Comparison of ENCODE assay signal across 1 cellular context in genomic region chr15:45481151-45481550, GRCh38.
TF ChIP-seq lines count a peak whose summit lies in the region.

No MANE protein-coding gene starts in this region.

TF ChIP-seq in GM23338, 12 proteins besides CTCF, POLR2A, EP300 and RAD21 (continued from another document):
- no peak for TF ChIP-seq ZNF462 (CRISPR knock-in tag; IDR thresholded peaks at IDR 0.05)
- no peak for TF ChIP-seq ZNF114 (CRISPR knock-in tag; IDR thresholded peaks at IDR 0.05)
- no peak for TF ChIP-seq STAT1 (IDR thresholded peaks at IDR 0.05; ENCODE audit: unreplicated experiment)
- no peak for TF ChIP-seq NANOG (IDR thresholded peaks at IDR 0.05; ENCODE audit: borderline replicate concordance)
- TF ChIP-seq, protein P1, sequence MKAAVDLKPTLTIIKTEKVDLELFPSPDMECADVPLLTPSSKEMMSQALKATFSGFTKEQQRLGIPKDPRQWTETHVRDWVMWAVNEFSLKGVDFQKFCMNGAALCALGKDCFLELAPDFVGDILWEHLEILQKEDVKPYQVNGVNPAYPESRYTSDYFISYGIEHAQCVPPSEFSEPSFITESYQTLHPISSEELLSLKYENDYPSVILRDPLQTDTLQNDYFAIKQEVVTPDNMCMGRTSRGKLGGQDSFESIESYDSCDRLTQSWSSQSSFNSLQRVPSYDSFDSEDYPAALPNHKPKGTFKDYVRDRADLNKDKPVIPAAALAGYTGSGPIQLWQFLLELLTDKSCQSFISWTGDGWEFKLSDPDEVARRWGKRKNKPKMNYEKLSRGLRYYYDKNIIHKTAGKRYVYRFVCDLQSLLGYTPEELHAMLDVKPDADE (IDR thresholded peaks at IDR 0.05) = no peak
- no peak for TF ChIP-seq ZNF331 (CRISPR knock-in tag; IDR thresholded peaks at IDR 0.05; ENCODE audit: low read depth)
- no peak for TF ChIP-seq JUNB (IDR thresholded peaks at IDR 0.05; ENCODE audit: unreplicated experiment)
- no peak for TF ChIP-seq EZH2 (IDR thresholded peaks at IDR 0.05; ENCODE audit: low read depth, unreplicated experiment)
